In the genomic region with DNA sequence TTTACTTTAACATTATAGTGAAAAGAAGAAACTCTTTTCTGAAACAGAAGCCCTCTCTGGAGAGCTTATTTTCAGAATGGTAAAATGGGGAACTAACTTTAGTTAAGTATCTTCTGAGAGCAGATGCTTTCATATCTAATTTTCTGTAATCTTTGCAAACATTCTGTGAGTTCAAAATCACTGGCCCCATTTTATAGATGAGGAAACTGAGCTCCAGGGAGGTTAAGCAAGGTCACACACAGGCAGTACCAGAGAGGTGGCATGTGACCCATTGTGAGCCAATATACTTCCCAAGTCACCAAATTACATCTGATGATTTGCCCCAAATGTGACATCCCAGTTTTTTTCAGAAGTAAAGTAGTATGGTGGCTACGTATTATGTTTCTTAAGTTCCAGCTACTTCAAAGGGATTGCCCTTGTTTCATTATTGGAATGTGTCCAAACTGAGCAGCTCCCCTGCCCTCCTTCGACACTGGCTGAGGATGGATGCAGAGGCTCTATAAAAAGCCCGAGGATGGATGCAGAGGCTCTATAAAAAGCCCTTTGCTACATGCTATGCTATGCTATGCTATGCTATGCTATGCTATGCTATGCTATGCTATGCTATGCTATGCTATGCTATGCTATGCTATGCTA, we compare ENCODE assay signal across 20 cellular contexts.
"Had no signal": no experiment of that assay in that cellular context is flagged by ENCODE, and none has a peak within 500 bp of the region (broad histone marks: within the 10 kb centered on the region; RNA-seq: fewer than 3 reads in every experiment).

No MANE protein-coding gene starts in this region.

- H3K9me3 ChIP-seq: breast epithelium, ovary, sigmoid colon, thoracic aorta had no signal

- H3K4me1 ChIP-seq: breast epithelium, sigmoid colon had no signal

- H3K27ac ChIP-seq: breast epithelium, epithelial cell of prostate, ovary, sigmoid colon, thoracic aorta, VCaP had no signal

- ATAC-seq: naive thymus-derived CD4-positive, alpha-beta T cell; stimulated activated effector memory CD8-positive, alpha-beta T cell treated with anti-CD3 and anti-CD28 coated beads, Interleukin-12 subunit alpha, Interleukin-12 subunit beta, amount 100 ng/mL, for 72 hours had no signal

- H3K27me3 ChIP-seq: breast epithelium, ovary, sigmoid colon had no signal

- DNase-seq: activated CD4-positive, alpha-beta T cell treated with anti-CD3 and anti-CD28 coated beads for 4 hours; activated CD4-positive, alpha-beta T cell treated with anti-CD3 and anti-CD28 coated beads, Interleukin-2, amount 50 U/mL, for 4 hours; activated gamma-delta T cell; activated naive CD4-positive, alpha-beta T cell treated with anti-CD3 and anti-CD28 coated beads, Interleukin-2, amount 10 ng/mL, durations not matched to agents 7 days and 5 days; amygdala; effector CD8-positive, alpha-beta T cell; islet precursor cell; midbrain; naive thymus-derived CD4-positive, alpha-beta T cell; ovary; sigmoid colon; small intestine; stimulated activated CD4-positive, alpha-beta T cell treated with anti-CD3 and anti-CD28 coated beads, Interleukin-4, amount 100 ng/mL, for 24 hours; T-helper 2 cell; trophoblast cell had no signal

- H3K36me3 ChIP-seq: breast epithelium, ovary, sigmoid colon, thoracic aorta had no signal

- H3K4me3 ChIP-seq: breast epithelium, ovary, sigmoid colon, thoracic aorta had no signal
